In genomic region chr20:38601216-38602184, GRCh38 we compare ENCODE assay signal across 8 cellular contexts. TPM values are rescaled to one million over a fixed set of nuclear protein-coding genes. Genes with fewer than 3 reads are reported as not detected.
DNase-seq lines count a peak whose midpoint lies in the region; ATAC-seq and TF ChIP-seq lines count a peak whose summit lies in the region.

ARHGAP40 (plus strand) TSS chr20:38601809.

- H3K9me3 ChIP-seq in SK-N-MC (ENCODE audit: low read depth, low read length) (no peaks in the 10 kb centered on the region), smooth muscle cell (replicated peaks; ENCODE audit: low read depth) (no peaks in the 10 kb centered on the region)

- no peaks in the 10 kb centered on the region for H3F3A ChIP-seq in smooth muscle cell (ENCODE audit: low read depth)

- H3K4me1 ChIP-seq in foreskin keratinocyte (no peaks in the 10 kb centered on the region), smooth muscle cell (ENCODE audit: low read depth) (no peaks in the 10 kb centered on the region)

- H3K27ac ChIP-seq in SK-N-MC (no peak within 1 kb of the TSS), foreskin keratinocyte (no peak within 1 kb of the TSS), smooth muscle cell (ENCODE audit: low read depth) (no peak within 1 kb of the TSS)

- no peaks in the 10 kb centered on the region for H3K36me3 ChIP-seq in SK-N-MC (ENCODE audit: insufficient read depth, low read length)
- no peaks in the 10 kb centered on the region for H3K36me3 ChIP-seq in smooth muscle cell (ENCODE audit: low read depth)

- no peak within 1 kb of the TSS for H3K9ac ChIP-seq in SK-N-MC (ENCODE audit: insufficient read length)
- H3K9ac ChIP-seq in smooth muscle cell (ENCODE audit: low read depth): peak within 1 kb of the TSS; percentile 17

- H4K20me1 ChIP-seq in smooth muscle cell (ENCODE audit: low read depth): no peaks in the 10 kb centered on the region

- H3K27me3 ChIP-seq in foreskin keratinocyte (peaks cover 27% of the 10 kb centered on the region), smooth muscle cell (ENCODE audit: low read depth) (peaks cover 8% of the 10 kb centered on the region)

- peak; percentile 94 for ATAC-seq in foreskin keratinocyte
- no peak for ATAC-seq in HG03097 (IDR thresholded peaks at IDR 0.05; ENCODE audit: low FRiP score, unreplicated experiment)

- H3K4me2 ChIP-seq in smooth muscle cell: peak within 1 kb of the TSS; percentile 82

- H3K4me3 ChIP-seq in SK-N-MC: peak within 1 kb of the TSS; percentile 42
- H3K4me3 ChIP-seq in smooth muscle cell: peak within 1 kb of the TSS; percentile 38

- no peaks in the 10 kb centered on the region for H3K79me2 ChIP-seq in smooth muscle cell (ENCODE audit: low read depth)

- DNase-seq in activated T-cell treated with anti-CD3 and anti-CD28 coated beads for 24 hours (ENCODE audit: low read depth): peak; percentile 4
- DNase-seq in activated T-cell treated with anti-CD3 and anti-CD28 coated beads for 4 hours: no peak
- DNase-seq in SK-N-MC (ENCODE audit: low read depth, low spot score): no peak
- no peak for DNase-seq in foreskin keratinocyte
- DNase-seq in smooth muscle cell (lab: John Stamatoyannopoulos, UW; ENCODE audit: unreplicated experiment): no peak
- DNase-seq in effector CD8-positive, alpha-beta T cell (lab: John Stamatoyannopoulos, UW): no peak
- no peak for DNase-seq in NCI-H446 treated with DMSO at 0.1 percent for 48 hours (lab: John Stamatoyannopoulos, UW)

- TF ChIP-seq CTCF in foreskin keratinocyte (conservative IDR thresholded peaks at IDR 0.05): peak; percentile 40
- TF ChIP-seq CTCF in smooth muscle cell (IDR thresholded peaks at IDR 0.05; ENCODE audit: borderline replicate concordance, insufficient read depth, poor library complexity, severe bottlenecking): peak; percentile 16

- H2AFZ ChIP-seq in smooth muscle cell (ENCODE audit: low read depth): peak within 1 kb of the TSS; percentile 52

- 12% methylated on average over 40 of the region's 42 CpGs for WGBS in smooth muscle cell (ENCODE audit: low lambda C conversion rate)

RNA-seq across cellular contexts. Expression of gene ARHGAP40, which starts in this region (rescaled TPM):
- total RNA-seq in foreskin keratinocyte (0.07 TPM in 2 replicates), smooth muscle cell (0.22 TPM in 2 replicates)
- polyA plus RNA-seq in foreskin keratinocyte (0.06 and 0.10 TPM in 2 replicates), smooth muscle cell (1.1 TPM in 1 of 2 replicates, not detected in the other)

Comparison
In these comparisons a context has a peak if more than half of its experiments do, and no peak if none do; other contexts are left out.
1. Peak in ATAC-seq in foreskin keratinocyte; RNA of the gene not detected or under 1 TPM.